In genomic region chr7:128203710-128204214, GRCh38 we compare ENCODE assay signal across 16 cellular contexts. TPM values are rescaled to one million over a fixed set of nuclear protein-coding genes. Genes with fewer than 3 reads are reported as not detected.
DNase-seq lines count a peak whose midpoint lies in the region; ATAC-seq, FAIRE-seq and TF ChIP-seq lines count a peak whose summit lies in the region.
"Had no signal": no experiment of that assay in that cellular context is flagged by ENCODE, and none has a peak within 500 bp of the region (broad histone marks: within the 10 kb centered on the region; RNA-seq: fewer than 3 reads in every experiment).

No MANE protein-coding gene starts in this region.

- peak; percentile 12 for DNase-seq in activated CD8-positive, alpha-beta memory T cell treated with anti-CD3 and anti-CD28 coated beads, Interleukin-2, amount 10 ng/mL, durations not matched to agents 7 days and 5 days
- DNase-seq in activated CD8-positive, alpha-beta memory T cell treated with anti-CD3 and anti-CD28 coated beads for 24 hours = no peak
- no peak for DNase-seq in K562 (ENCODE audit: extremely low read depth in 1 of 4, low spot score in 3 of 4)
- peak; percentile 3 for DNase-seq in fibroblast of villous mesenchyme (ENCODE audit: low read depth)
- DNase-seq in ureter (ENCODE audit: low spot score) = no peak
- no peak for DNase-seq in NCI-H1092 treated with DMSO at 0.1 percent for 48 hours (lab: John Stamatoyannopoulos, UW)
- DNase-seq in activated naive CD8-positive, alpha-beta T cell treated with anti-CD3 and anti-CD28 coated beads for 36 hours = no peak
- DNase-seq: COR-L47, EL, Karpas-422, NCI-H2029, NCI-H524 had no signal

- no peaks in the 10 kb centered on the region for H3K36me3 ChIP-seq in K562 (ENCODE audit: control insufficient read depth, insufficient read depth, low read length)

- no peak overlapping the region for H3K27ac Mint-ChIP-seq in activated CD8-positive, alpha-beta memory T cell treated with anti-CD3 and anti-CD28 coated beads, Interleukin-2, amount 10 ng/mL, durations not matched to agents 7 days and 5 days
- no peak overlapping the region for H3K27ac Mint-ChIP-seq in activated naive CD8-positive, alpha-beta T cell treated with anti-CD3 and anti-CD28 coated beads for 36 hours

- no peak for TF ChIP-seq CTCF in K562 (IDR thresholded peaks at IDR 0.05 in 2 of 3, conservative IDR thresholded peaks at IDR 0.05 in 1 of 3; ENCODE audit: insufficient read depth in 2 of 3, low read depth in 1 of 3, low read length in 3 of 3)
- no peak for TF ChIP-seq CTCF in fibroblast of villous mesenchyme (IDR thresholded peaks at IDR 0.05; ENCODE audit: insufficient read depth, low read depth, low read length)

- H3K27ac ChIP-seq in K562 (ENCODE audit: extremely low read depth, low read depth, low read length) = no peak overlapping the region; the same call in 2 of the 3 replicates

- no peaks in the 10 kb centered on the region; the same call in 1 of the 2 replicates for H3K9me3 ChIP-seq in K562 (replicated peaks; ENCODE audit: control insufficient read depth, insufficient read depth, low read depth, low read length)

- CTCF ChIA-PET in activated CD8-positive, alpha-beta memory T cell treated with anti-CD3 and anti-CD28 coated beads, Interleukin-2, amount 10 ng/mL, durations not matched to agents 7 days and 5 days (lab: Charles Lee) = interaction anchor here (1.2 kb wide), 1 partner anchor 66 kb away, joined by 3 read pairs; no protein-coding TSS in a partner anchor
- CTCF ChIA-PET in K562 (lab: Yijun Ruan, JAX; ENCODE audit: low intra/inter-chr PET ratio) = no interaction called here

- peaks cover 8 to 64% of the 10 kb centered on the region in 2 experiments; a peak in 4 of 5 replicates for H3K27me3 ChIP-seq in K562 (ENCODE audit: control insufficient read depth in 2 of 2, insufficient read depth in 2 of 2, low read length in 2 of 2)

- FAIRE-seq in K562 (lab: Jason Lieb, UNC) = no peak
- FAIRE-seq: A204.1, GM19239 had no signal

- H3K4me2 ChIP-seq in K562 (ENCODE audit: insufficient read depth, low read length) = peak overlapping the region; percentile 41; the same call in 1 of the 2 replicates

- TF ChIP-seq POLR2A in K562 (conservative IDR thresholded peaks at IDR 0.05) = no peak

- H3K4me1 ChIP-seq in K562 (replicated peaks in 1 of 2; ENCODE audit: control insufficient read depth in 2 of 2, insufficient read depth in 2 of 2, low read length in 2 of 2) = peaks cover 9 to 36% of the 10 kb centered on the region in 2 experiments; a peak in 4 of 5 replicates

- H2AFZ ChIP-seq in K562 (ENCODE audit: low read depth, low read length) = no peak overlapping the region

- POLR2A ChIA-PET in K562 (lab: Yijun Ruan, JAX) = interaction anchor here (0.5 to 1.1 kb wide), 3 partner anchors 42 to 775 kb away, joined by 3 to 4 read pairs (median 3); no protein-coding TSS in a partner anchor

- H3K79me2 ChIP-seq in K562 (ENCODE audit: control insufficient read depth, insufficient read depth, low read length) = no peaks in the 10 kb centered on the region

- TF ChIP-seq RAD21 in K562 (CRISPR knock-in tag; conservative IDR thresholded peaks at IDR 0.05 in 1 of 2, IDR thresholded peaks at IDR 0.05 in 1 of 2) = no peak

- 0 out of 2 replicates have a peak, but pooled peaks cover 3% of the 10 kb centered on the region for H4K20me1 ChIP-seq in K562 (replicated peaks; ENCODE audit: control insufficient read depth, insufficient read depth, low read length)

- H3K27me3 Mint-ChIP-seq in activated CD8-positive, alpha-beta memory T cell treated with anti-CD3 and anti-CD28 coated beads, Interleukin-2, amount 10 ng/mL, durations not matched to agents 7 days and 5 days = peaks cover 47% of the 10 kb centered on the region
- peaks cover 39% of the 10 kb centered on the region for H3K27me3 Mint-ChIP-seq in activated naive CD8-positive, alpha-beta T cell treated with anti-CD3 and anti-CD28 coated beads for 36 hours

- no peaks in the 10 kb centered on the region for H3K9me3 Mint-ChIP-seq in activated CD8-positive, alpha-beta memory T cell treated with anti-CD3 and anti-CD28 coated beads, Interleukin-2, amount 10 ng/mL, durations not matched to agents 7 days and 5 days (ENCODE audit: low read depth)
- no peaks in the 10 kb centered on the region for H3K9me3 Mint-ChIP-seq in activated naive CD8-positive, alpha-beta T cell treated with anti-CD3 and anti-CD28 coated beads for 36 hours

- H3K36me3 Mint-ChIP-seq in activated CD8-positive, alpha-beta memory T cell treated with anti-CD3 and anti-CD28 coated beads, Interleukin-2, amount 10 ng/mL, durations not matched to agents 7 days and 5 days = no peaks in the 10 kb centered on the region
- peaks cover 3% of the 10 kb centered on the region for H3K36me3 Mint-ChIP-seq in activated naive CD8-positive, alpha-beta T cell treated with anti-CD3 and anti-CD28 coated beads for 36 hours

- no TSS peak for BruUV-seq in K562 (replicated peaks; lab: Mats Ljungman, UMichigan)

- peaks cover 6% of the 10 kb centered on the region for H3K4me1 Mint-ChIP-seq in activated CD8-positive, alpha-beta memory T cell treated with anti-CD3 and anti-CD28 coated beads, Interleukin-2, amount 10 ng/mL, durations not matched to agents 7 days and 5 days
- peaks cover 13% of the 10 kb centered on the region for H3K4me1 Mint-ChIP-seq in activated naive CD8-positive, alpha-beta T cell treated with anti-CD3 and anti-CD28 coated beads for 36 hours

- no peak overlapping the region for H3K4me3 Mint-ChIP-seq in activated CD8-positive, alpha-beta memory T cell treated with anti-CD3 and anti-CD28 coated beads, Interleukin-2, amount 10 ng/mL, durations not matched to agents 7 days and 5 days
- H3K4me3 Mint-ChIP-seq in activated naive CD8-positive, alpha-beta T cell treated with anti-CD3 and anti-CD28 coated beads for 36 hours = no peak overlapping the region

- no peak overlapping the region for H3K9ac ChIP-seq in K562 (ENCODE audit: insufficient read depth in 1 of 2, low read depth in 2 of 2, low read length in 2 of 2)

- intact Hi-C loops in K562 (cut with micrococcal nuclease) = loop anchor here (10.0 kb wide), 3 partner anchors 249 to 1399 kb away; no protein-coding TSS in a partner anchor

- no peak for TF ChIP-seq EP300 in K562 (IDR thresholded peaks at IDR 0.05; ENCODE audit: low read length)

- ATAC-seq in activated CD8-positive, alpha-beta memory T cell treated with anti-CD3 and anti-CD28 coated beads, Interleukin-2, amount 10 ng/mL, durations not matched to agents 7 days and 5 days = no peak
- no peak for ATAC-seq in K562
- ATAC-seq: Panc1 had no signal

- 9% methylated on average over 8 of the region's 8 CpGs for WGBS in K562 (ENCODE audit: insufficient coverage, low coverage, missing lambda C conversion rate)

- no peak overlapping the region for H3K4me3 ChIP-seq in K562
- no peak overlapping the region for H3K4me3 ChIP-seq in fibroblast of villous mesenchyme (ENCODE audit: low read depth, low read length)

- in situ Hi-C loops in K562 (cut with MboI) = no loop called here

- H3K9me1 ChIP-seq in K562 (ENCODE audit: control insufficient read depth, insufficient read depth, low read length) = no peaks in the 10 kb centered on the region

TF ChIP-seq in K562, 482 proteins besides CTCF, POLR2A, EP300 and RAD21:
- TF ChIP-seq ZKSCAN1 (IDR thresholded peaks at IDR 0.05; ENCODE audit: low read depth, low read length) (peak; percentile 90), EZH2 (IDR thresholded peaks at IDR 0.05; ENCODE audit: borderline replicate concordance, low read depth, low read length) (no peak)
TF ChIP-seq in K562: peak in this region for 1.

RNA-seq across cellular contexts. Expression of gene LEP, which starts 37.3 kb away (rescaled TPM):
- not detected for total RNA-seq in activated CD8-positive, alpha-beta memory T cell treated with anti-CD3 and anti-CD28 coated beads, Interleukin-2, amount 10 ng/mL, durations not matched to agents 7 days and 5 days
- not detected in 2 replicates for total RNA-seq in K562 (2011; cell fraction: chromatin; rRNA removed; ENCODE audit: low replicate concordance)
- not detected in 2 replicates for total RNA-seq in K562 (2011; cell fraction: nucleolus; rRNA removed)
- not detected in 2 replicates for total RNA-seq in K562 (2011; cell fraction: nucleoplasm; rRNA removed)
- total RNA-seq in K562 (2014; rRNA removed) (not detected in 2 replicates), K562 (2014; rRNA removed; fragmentation: Illumina TruSeq; extraction: Trizol) (not detected in 2 replicates), K562 (2015; rRNA removed; fragmentation: Illumina TruSeq; extraction: Trizol) (not detected in 2 replicates), K562 (2021) (not detected in 2 replicates), fibroblast of villous mesenchyme (not detected in 2 replicates), ureter (0.89 TPM)
- polyA plus RNA-seq in K562 (2011; rRNA removed) (not detected in 2 replicates), K562 (2014; fragmentation: Illumina TruSeq; extraction: Trizol) (not detected in 2 replicates), K562 (2014; fragmentation: Nextera tagmentation; extraction: Ambion mirVana) (not detected), K562 (2014; rRNA removed) (not detected in 2 replicates)
- polyA plus RNA-seq in K562 (2011; cell fraction: cytosol; rRNA removed) = not detected in 2 replicates
- polyA plus RNA-seq in K562 (2011; cell fraction: nucleus; rRNA removed) = not detected in 2 replicates
- 0.04 and 0.06 TPM in 2 replicates for polyA plus RNA-seq in K562 (2012)
- polyA minus RNA-seq in K562 (2011; rRNA and poly(A)+ RNA removed) = not detected in 2 replicates
- not detected in 2 replicates for polyA minus RNA-seq in K562 (2011; cell fraction: cytosol; rRNA and poly(A)+ RNA removed)
- polyA minus RNA-seq in K562 (2011; cell fraction: nucleus; rRNA and poly(A)+ RNA removed) = not detected in 2 replicates
- not detected for total RNA-seq in activated naive CD8-positive, alpha-beta T cell treated with anti-CD3 and anti-CD28 coated beads for 36 hours
- total RNA-seq: H4 had no signal

Comparison
In these comparisons a context has a peak if more than half of its experiments do, and no peak if none do; other contexts are left out.
1. DNase-seq: peak in activated CD8-positive, alpha-beta memory T cell treated with anti-CD3 and anti-CD28 coated beads, Interleukin-2, amount 10 ng/mL, durations not matched to agents 7 days and 5 days (single experiment) and fibroblast of villous mesenchyme (single experiment); none in activated CD8-positive, alpha-beta memory T cell treated with anti-CD3 and anti-CD28 coated beads for 24 hours (single experiment), K562 (0 of 4), ureter (single experiment), NCI-H1092 treated with DMSO at 0.1 percent for 48 hours (single experiment) and activated naive CD8-positive, alpha-beta T cell treated with anti-CD3 and anti-CD28 coated beads for 36 hours (single experiment).